ENCODE assay signal across 1 cellular context in the genomic region with DNA sequence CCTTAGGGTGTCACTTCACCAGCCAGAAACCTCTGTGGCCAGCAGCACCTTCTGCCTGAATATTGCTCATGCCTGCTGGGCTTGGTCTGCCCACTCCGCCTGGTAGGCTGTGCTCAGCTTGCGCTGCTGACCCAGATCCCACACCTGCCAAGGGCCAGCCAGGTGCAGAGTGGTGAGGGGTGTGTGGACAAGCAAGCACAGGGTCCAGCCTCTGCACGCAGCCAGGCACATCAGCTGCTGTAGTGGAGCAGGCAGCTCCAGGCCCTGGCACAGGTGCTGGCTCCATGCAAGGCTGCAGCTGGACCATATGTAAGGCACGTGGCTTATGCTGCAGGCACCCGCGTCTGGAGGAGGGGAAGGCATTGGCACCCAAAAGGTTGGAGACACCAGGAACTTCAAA.
TF ChIP-seq lines count a peak whose summit lies in the region.

No MANE protein-coding gene starts in this region.

TF ChIP-seq in H1, 55 proteins besides CTCF, POLR2A, EP300 and RAD21:
- TF ChIP-seq TEAD4 (IDR thresholded peaks at IDR 0.05; ENCODE audit: low read depth, low read length) (no peak), EZH2 (IDR thresholded peaks at IDR 0.05; ENCODE audit: low read depth, low read length, severe bottlenecking) (no peak), GABPA (IDR thresholded peaks at IDR 0.05; ENCODE audit: borderline replicate concordance, insufficient read depth, low read length) (no peak), CBX8 (IDR thresholded peaks at IDR 0.05; ENCODE audit: borderline replicate concordance, low read depth, low read length) (no peak), SP1 (IDR thresholded peaks at IDR 0.05; ENCODE audit: low read depth, low read length) (no peak), MAFK (IDR thresholded peaks at IDR 0.05; ENCODE audit: low read depth, low read length) (no peak), ZNF274 (IDR thresholded peaks at IDR 0.05; ENCODE audit: borderline replicate concordance, extremely low read depth, low read length) (no peak), TAF1 (IDR thresholded peaks at IDR 0.05; ENCODE audit: low read depth, low read length) (no peak), ASH2L (IDR thresholded peaks at IDR 0.05; ENCODE audit: low read length) (no peak), PHF8 (conservative IDR thresholded peaks at IDR 0.05; ENCODE audit: low read depth, low read length) (no peak), CEBPB (IDR thresholded peaks at IDR 0.05; ENCODE audit: low read depth, low read length) (no peak)
- TF ChIP-seq, protein P1, sequence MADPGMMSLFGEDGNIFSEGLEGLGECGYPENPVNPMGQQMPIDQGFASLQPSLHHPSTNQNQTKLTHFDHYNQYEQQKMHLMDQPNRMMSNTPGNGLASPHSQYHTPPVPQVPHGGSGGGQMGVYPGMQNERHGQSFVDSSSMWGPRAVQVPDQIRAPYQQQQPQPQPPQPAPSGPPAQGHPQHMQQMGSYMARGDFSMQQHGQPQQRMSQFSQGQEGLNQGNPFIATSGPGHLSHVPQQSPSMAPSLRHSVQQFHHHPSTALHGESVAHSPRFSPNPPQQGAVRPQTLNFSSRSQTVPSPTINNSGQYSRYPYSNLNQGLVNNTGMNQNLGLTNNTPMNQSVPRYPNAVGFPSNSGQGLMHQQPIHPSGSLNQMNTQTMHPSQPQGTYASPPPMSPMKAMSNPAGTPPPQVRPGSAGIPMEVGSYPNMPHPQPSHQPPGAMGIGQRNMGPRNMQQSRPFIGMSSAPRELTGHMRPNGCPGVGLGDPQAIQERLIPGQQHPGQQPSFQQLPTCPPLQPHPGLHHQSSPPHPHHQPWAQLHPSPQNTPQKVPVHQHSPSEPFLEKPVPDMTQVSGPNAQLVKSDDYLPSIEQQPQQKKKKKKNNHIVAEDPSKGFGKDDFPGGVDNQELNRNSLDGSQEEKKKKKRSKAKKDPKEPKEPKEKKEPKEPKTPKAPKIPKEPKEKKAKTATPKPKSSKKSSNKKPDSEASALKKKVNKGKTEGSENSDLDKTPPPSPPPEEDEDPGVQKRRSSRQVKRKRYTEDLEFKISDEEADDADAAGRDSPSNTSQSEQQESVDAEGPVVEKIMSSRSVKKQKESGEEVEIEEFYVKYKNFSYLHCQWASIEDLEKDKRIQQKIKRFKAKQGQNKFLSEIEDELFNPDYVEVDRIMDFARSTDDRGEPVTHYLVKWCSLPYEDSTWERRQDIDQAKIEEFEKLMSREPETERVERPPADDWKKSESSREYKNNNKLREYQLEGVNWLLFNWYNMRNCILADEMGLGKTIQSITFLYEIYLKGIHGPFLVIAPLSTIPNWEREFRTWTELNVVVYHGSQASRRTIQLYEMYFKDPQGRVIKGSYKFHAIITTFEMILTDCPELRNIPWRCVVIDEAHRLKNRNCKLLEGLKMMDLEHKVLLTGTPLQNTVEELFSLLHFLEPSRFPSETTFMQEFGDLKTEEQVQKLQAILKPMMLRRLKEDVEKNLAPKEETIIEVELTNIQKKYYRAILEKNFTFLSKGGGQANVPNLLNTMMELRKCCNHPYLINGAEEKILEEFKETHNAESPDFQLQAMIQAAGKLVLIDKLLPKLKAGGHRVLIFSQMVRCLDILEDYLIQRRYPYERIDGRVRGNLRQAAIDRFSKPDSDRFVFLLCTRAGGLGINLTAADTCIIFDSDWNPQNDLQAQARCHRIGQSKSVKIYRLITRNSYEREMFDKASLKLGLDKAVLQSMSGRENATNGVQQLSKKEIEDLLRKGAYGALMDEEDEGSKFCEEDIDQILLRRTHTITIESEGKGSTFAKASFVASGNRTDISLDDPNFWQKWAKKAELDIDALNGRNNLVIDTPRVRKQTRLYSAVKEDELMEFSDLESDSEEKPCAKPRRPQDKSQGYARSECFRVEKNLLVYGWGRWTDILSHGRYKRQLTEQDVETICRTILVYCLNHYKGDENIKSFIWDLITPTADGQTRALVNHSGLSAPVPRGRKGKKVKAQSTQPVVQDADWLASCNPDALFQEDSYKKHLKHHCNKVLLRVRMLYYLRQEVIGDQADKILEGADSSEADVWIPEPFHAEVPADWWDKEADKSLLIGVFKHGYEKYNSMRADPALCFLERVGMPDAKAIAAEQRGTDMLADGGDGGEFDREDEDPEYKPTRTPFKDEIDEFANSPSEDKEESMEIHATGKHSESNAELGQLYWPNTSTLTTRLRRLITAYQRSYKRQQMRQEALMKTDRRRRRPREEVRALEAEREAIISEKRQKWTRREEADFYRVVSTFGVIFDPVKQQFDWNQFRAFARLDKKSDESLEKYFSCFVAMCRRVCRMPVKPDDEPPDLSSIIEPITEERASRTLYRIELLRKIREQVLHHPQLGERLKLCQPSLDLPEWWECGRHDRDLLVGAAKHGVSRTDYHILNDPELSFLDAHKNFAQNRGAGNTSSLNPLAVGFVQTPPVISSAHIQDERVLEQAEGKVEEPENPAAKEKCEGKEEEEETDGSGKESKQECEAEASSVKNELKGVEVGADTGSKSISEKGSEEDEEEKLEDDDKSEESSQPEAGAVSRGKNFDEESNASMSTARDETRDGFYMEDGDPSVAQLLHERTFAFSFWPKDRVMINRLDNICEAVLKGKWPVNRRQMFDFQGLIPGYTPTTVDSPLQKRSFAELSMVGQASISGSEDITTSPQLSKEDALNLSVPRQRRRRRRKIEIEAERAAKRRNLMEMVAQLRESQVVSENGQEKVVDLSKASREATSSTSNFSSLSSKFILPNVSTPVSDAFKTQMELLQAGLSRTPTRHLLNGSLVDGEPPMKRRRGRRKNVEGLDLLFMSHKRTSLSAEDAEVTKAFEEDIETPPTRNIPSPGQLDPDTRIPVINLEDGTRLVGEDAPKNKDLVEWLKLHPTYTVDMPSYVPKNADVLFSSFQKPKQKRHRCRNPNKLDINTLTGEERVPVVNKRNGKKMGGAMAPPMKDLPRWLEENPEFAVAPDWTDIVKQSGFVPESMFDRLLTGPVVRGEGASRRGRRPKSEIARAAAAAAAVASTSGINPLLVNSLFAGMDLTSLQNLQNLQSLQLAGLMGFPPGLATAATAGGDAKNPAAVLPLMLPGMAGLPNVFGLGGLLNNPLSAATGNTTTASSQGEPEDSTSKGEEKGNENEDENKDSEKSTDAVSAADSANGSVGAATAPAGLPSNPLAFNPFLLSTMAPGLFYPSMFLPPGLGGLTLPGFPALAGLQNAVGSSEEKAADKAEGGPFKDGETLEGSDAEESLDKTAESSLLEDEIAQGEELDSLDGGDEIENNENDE (IDR thresholded peaks at IDR 0.05; ENCODE audit: insufficient replicate concordance, low read length) = no peak
TF ChIP-seq in H1: peak in this region for 0.
